Comparison of ENCODE assay signal across 1 cellular context in the genomic region with DNA sequence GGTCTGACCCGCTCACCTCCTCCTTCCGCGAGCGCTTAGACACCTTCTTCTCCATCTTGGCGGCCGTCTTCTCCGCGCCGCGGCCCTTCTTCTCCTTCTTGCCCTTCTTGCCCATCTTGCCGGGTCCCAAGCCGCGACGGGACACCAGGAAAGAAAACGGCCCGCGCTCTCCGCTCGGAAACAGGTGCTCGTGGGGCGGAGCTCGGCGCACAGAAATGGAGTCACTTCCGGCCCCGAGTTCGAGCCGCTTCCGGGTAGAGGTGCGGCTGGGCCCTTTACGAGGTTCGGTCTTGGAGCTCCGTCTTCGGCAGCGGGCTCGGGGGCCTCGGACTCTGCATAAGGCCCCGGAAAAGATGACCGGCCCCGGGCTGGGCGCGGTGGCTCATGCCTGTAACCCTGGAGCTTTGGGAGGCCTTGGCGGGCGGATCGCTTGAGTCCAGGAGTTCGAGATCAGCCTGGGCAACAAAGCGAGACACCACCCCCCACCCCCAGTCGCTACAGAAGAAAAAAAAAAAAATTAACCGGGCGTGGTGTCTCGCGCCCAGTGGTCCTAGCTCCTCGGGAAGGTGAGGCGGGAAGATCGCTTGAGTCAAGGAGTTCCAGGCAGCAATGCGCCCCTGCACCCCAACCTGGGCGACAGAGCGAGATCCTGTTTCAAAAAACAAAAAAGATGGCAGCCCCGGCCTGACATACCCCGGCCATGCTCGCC.
A peak's percentile ranks its signal among the peaks of the same experiment; 100 is the strongest.
TF ChIP-seq lines count a peak whose summit lies in the region.

A gene (minus strand): TSS at position 211 of the 709 bp plus-strand sequence. CDS start 96 bp downstream, at position 115.

TF ChIP-seq in IMR-90, 13 proteins besides CTCF, POLR2A, EP300 and RAD21 (continued from another document):
- TF ChIP-seq MAFK (IDR thresholded peaks at IDR 0.05; ENCODE audit: low read depth, low read length) (no peak), SMC3 (IDR thresholded peaks at IDR 0.05; ENCODE audit: low read depth, low read length) (no peak), RCOR1 (IDR thresholded peaks at IDR 0.05; ENCODE audit: insufficient replicate concordance, low read length) (peak; percentile 13), MAZ (IDR thresholded peaks at IDR 0.05; ENCODE audit: borderline replicate concordance, low read depth, low read length) (peak; percentile 55; the same call in 1 of the 2 replicates), CEBPB (IDR thresholded peaks at IDR 0.05; ENCODE audit: low read depth, low read length) (no peak), MXI1 (IDR thresholded peaks at IDR 0.05; ENCODE audit: borderline replicate concordance, low read depth, low read length) (peak; percentile 92), BHLHE40 (IDR thresholded peaks at IDR 0.05; ENCODE audit: low read depth, low read length) (no peak), CHD1 (IDR thresholded peaks at IDR 0.05; ENCODE audit: low read depth, low read length) (0 out of 2 replicates have a peak, but pooled peaks have one; percentile 86)
